8 cellular contexts compared by ENCODE assay signal in genomic region chr12:21500786-21501257, GRCh38. TPM values are rescaled to one million over a fixed set of nuclear protein-coding genes. Genes with fewer than 3 reads are reported as not detected.
DNase-seq lines count a peak whose midpoint lies in the region; ATAC-seq, FAIRE-seq and TF ChIP-seq lines count a peak whose summit lies in the region.

No MANE protein-coding gene starts in this region.

- WGBS in body of pancreas, 2 donors = 9 to 11% methylated on average over 8 of the region's 8 CpGs

- TF ChIP-seq POLR2A in body of pancreas (IDR thresholded peaks at IDR 0.05) = no peak

- DNase-seq in GM18507 (ENCODE audit: extremely low spot score, insufficient read length, low read depth) (no peak), coronary artery (ENCODE audit: low spot score) (no peak), kidney tubule cell (ENCODE audit: low spot score) (no peak), body of pancreas (no peak), DMS53 (lab: John Stamatoyannopoulos, UW) (no peak), NCI-H1417 (lab: John Stamatoyannopoulos, UW) (no peak)

- H3K79me2 ChIP-seq in parathyroid adenoma = peaks cover 41% of the 10 kb centered on the region

- H3K9ac ChIP-seq in parathyroid adenoma = peak overlapping the region; percentile 1

- no peaks in the 10 kb centered on the region for H3K36me3 ChIP-seq in parathyroid adenoma (ENCODE audit: control insufficient read depth, insufficient read depth, low read length)
- no peaks in the 10 kb centered on the region for H3K36me3 ChIP-seq in body of pancreas (replicated peaks in 1 of 2; ENCODE audit: insufficient read depth in 1 of 2, low read depth in 2 of 2)

- H3K9me3 ChIP-seq in parathyroid adenoma (ENCODE audit: control insufficient read depth, low read length) = no peaks in the 10 kb centered on the region
- H3K9me3 ChIP-seq in body of pancreas = no peaks in the 10 kb centered on the region

- peak; percentile 3 for ATAC-seq in HG03196 (IDR thresholded peaks at IDR 0.05; ENCODE audit: unreplicated experiment)
- ATAC-seq in body of pancreas = no peak

- H3K4me3 ChIP-seq in coronary artery = peak overlapping the region; percentile 85
- H3K4me3 ChIP-seq in parathyroid adenoma (ENCODE audit: low read depth, low read length) = peak overlapping the region; percentile 97
- H3K4me3 ChIP-seq in body of pancreas = peak overlapping the region in 1 of 2 donors; percentile 83

- H2AFZ ChIP-seq in parathyroid adenoma = peak overlapping the region; percentile 93

- peak overlapping the region; percentile 76 for H3K4me2 ChIP-seq in parathyroid adenoma (ENCODE audit: low read length)

- H3K27me3 ChIP-seq in parathyroid adenoma (ENCODE audit: control insufficient read depth, insufficient read depth, low read length) (no peaks in the 10 kb centered on the region), body of pancreas (no peaks in the 10 kb centered on the region)

- FAIRE-seq in GM18507 (lab: Jason Lieb, UNC) = peak; percentile 5

- intact Hi-C loops in body of pancreas (cut with DNase I) = no loop called here

- H3K4me1 ChIP-seq in parathyroid adenoma (peaks cover 4% of the 10 kb centered on the region), body of pancreas (peaks cover 40% of the 10 kb centered on the region)

- H3K27ac ChIP-seq in coronary artery (peak overlapping the region; percentile 73 to 95), parathyroid adenoma (peak overlapping the region; percentile 73), body of pancreas (peak overlapping the region in 2 of 4 donors; percentile 89 to 90)

- TF ChIP-seq CTCF in coronary artery (IDR thresholded peaks at IDR 0.05) (no peak), parathyroid adenoma (IDR thresholded peaks at IDR 0.05) (no peak), body of pancreas (IDR thresholded peaks at IDR 0.05) (no peak)

RNA-seq across cellular contexts. Expression of gene RECQL, which starts 0.6 kb away (rescaled TPM):
- 10 to 100 TPM in 1 of 2 donors, 1 to 10 TPM in 1; 5.3 to 18.9 TPM for total RNA-seq in body of pancreas

RNA-seq across cellular contexts. Expression of gene GOLT1B, which starts 0.8 kb away (rescaled TPM):
- 10 to 100 TPM; 16.3 to 18.5 TPM for total RNA-seq in body of pancreas

RNA-seq across cellular contexts. Expression of gene SPX, which starts 25.3 kb away (rescaled TPM):
- 10 to 100 TPM; 18.5 to 49.5 TPM for total RNA-seq in body of pancreas
